In the genomic region with DNA sequence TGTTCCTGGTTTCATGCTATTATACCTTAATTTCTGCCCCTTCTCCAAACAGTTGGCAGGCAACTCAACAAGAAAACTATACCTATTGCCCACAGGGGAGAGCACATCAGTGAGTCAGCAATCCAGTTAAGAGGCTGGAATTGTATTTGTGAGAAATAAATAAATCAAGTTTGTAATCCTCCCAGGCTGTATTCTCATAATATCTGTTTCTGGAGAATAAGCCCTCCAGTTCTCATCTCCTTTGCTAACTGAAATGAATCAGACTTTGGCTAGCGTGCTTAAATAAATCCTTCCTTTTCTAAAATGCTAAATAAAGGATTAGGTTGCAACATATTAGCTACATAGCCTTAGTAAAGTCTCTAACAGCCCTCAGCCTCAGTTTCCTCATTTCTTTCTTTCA, we compare ENCODE assay signal across 17 cellular contexts. TPM values are rescaled to one million over a fixed set of nuclear protein-coding genes. Genes with fewer than 3 reads are reported as not detected.
A peak's percentile ranks its signal among the peaks of the same experiment; 100 is the strongest.
DNase-seq lines count a peak whose midpoint lies in the region; ATAC-seq and TF ChIP-seq lines count a peak whose summit lies in the region.
"Had no signal": no experiment of that assay in that cellular context is flagged by ENCODE, and none has a peak within 500 bp of the region (broad histone marks: within the 10 kb centered on the region; RNA-seq: fewer than 3 reads in every experiment).

No MANE protein-coding gene starts in this region.

- H3K27me3 ChIP-seq in GM23338 (ENCODE audit: insufficient read depth) (no peaks in the 10 kb centered on the region), Karpas-422 (ENCODE audit: low read length) (no peaks in the 10 kb centered on the region), adipocyte (replicated peaks; ENCODE audit: control insufficient read depth, insufficient read depth, low read length) (no peaks in the 10 kb centered on the region)
- H3K27me3 ChIP-seq: BE2C, MG63, SJSA1 had no signal

- H3K4me2 ChIP-seq in GM23338: no peak overlapping the region
- H3K4me2 ChIP-seq in Karpas-422 (ENCODE audit: low read depth, low read length, poor library complexity, severe bottlenecking): no peak overlapping the region

- H2AFZ ChIP-seq in GM23338: no peak overlapping the region
- no peak overlapping the region for H2AFZ ChIP-seq in Karpas-422 (ENCODE audit: low read length)

- no peaks in the 10 kb centered on the region for H3K9me3 ChIP-seq in Karpas-422 (ENCODE audit: low read length)
- no peaks in the 10 kb centered on the region for H3K9me3 ChIP-seq in adipocyte (ENCODE audit: control insufficient read depth, low read length)
- H3K9me3 ChIP-seq: BE2C, MG63, SJSA1 had no signal

- ATAC-seq in GM23338 (no peak), GM19023 (IDR thresholded peaks at IDR 0.05; ENCODE audit: unreplicated experiment) (no peak)

- no peak overlapping the region for H3K4me3 Mint-ChIP-seq in GM23338
- no peak overlapping the region for H3K4me3 Mint-ChIP-seq in nephron
- H3K4me3 Mint-ChIP-seq in endothelial cell (ENCODE audit: unreplicated experiment): no peak overlapping the region
- H3K4me3 Mint-ChIP-seq: CD4-positive, alpha-beta memory T cell had no signal

- H3K36me3 Mint-ChIP-seq in GM23338 (ENCODE audit: low read depth) (peaks cover 16% of the 10 kb centered on the region), nephron (ENCODE audit: low read depth) (peaks cover 65% of the 10 kb centered on the region), endothelial cell (ENCODE audit: low read depth, unreplicated experiment) (peaks cover 10% of the 10 kb centered on the region)

- H3K4me1 Mint-ChIP-seq in GM23338 (peaks cover 36% of the 10 kb centered on the region), nephron (peaks cover 43% of the 10 kb centered on the region), endothelial cell (ENCODE audit: unreplicated experiment) (no peaks in the 10 kb centered on the region)
- H3K4me1 Mint-ChIP-seq: CD4-positive, alpha-beta memory T cell had no signal

- no peak overlapping the region for H3K27ac ChIP-seq in GM23338 (ENCODE audit: low read depth)
- peak overlapping the region; percentile 19; the same call in 1 of the 2 replicates for H3K27ac ChIP-seq in Karpas-422 (ENCODE audit: low read length)
- H3K27ac ChIP-seq: SJSA1 had no signal

- H3K79me2 ChIP-seq in GM23338 (replicated peaks; ENCODE audit: insufficient read depth): no peaks in the 10 kb centered on the region
- H3K79me2 ChIP-seq in Karpas-422 (ENCODE audit: low read length): peaks cover 27% of the 10 kb centered on the region

- peaks cover 19% of the 10 kb centered on the region for H3K4me1 ChIP-seq in GM23338 (ENCODE audit: insufficient read depth)
- H3K4me1 ChIP-seq in Karpas-422 (ENCODE audit: low read length): peaks cover 13% of the 10 kb centered on the region
- peaks cover 1% of the 10 kb centered on the region for H3K4me1 ChIP-seq in adipocyte (ENCODE audit: control insufficient read depth, insufficient read depth, low read length)
- H3K4me1 ChIP-seq: BE2C, SJSA1 had no signal

- H3K27me3 Mint-ChIP-seq in GM23338 (ENCODE audit: insufficient read depth, low read depth, poor library complexity) (no peaks in the 10 kb centered on the region), nephron (ENCODE audit: low read depth) (no peaks in the 10 kb centered on the region), endothelial cell (ENCODE audit: unreplicated experiment) (no peaks in the 10 kb centered on the region)
- H3K27me3 Mint-ChIP-seq: CD4-positive, alpha-beta memory T cell had no signal

- H4K20me1 ChIP-seq in GM23338 (replicated peaks; ENCODE audit: insufficient read depth) (no peaks in the 10 kb centered on the region), Karpas-422 (ENCODE audit: insufficient read depth, low read depth, low read length) (no peaks in the 10 kb centered on the region)

- H3K27ac Mint-ChIP-seq in GM23338 (peak overlapping the region; percentile 33; the same call in 1 of the 2 replicates), nephron (peak overlapping the region; percentile 21 to 49 (median 42)), endothelial cell (ENCODE audit: unreplicated experiment) (no peak overlapping the region)

- H3K4me3 ChIP-seq in GM23338: no peak overlapping the region
- H3K4me3 ChIP-seq in Karpas-422 (ENCODE audit: low read length): no peak overlapping the region
- no peak overlapping the region for H3K4me3 ChIP-seq in adipocyte (ENCODE audit: low read length)
- H3K4me3 ChIP-seq: MG63, SJSA1 had no signal

- H3F3A ChIP-seq in GM23338 (replicated peaks; ENCODE audit: low read depth): 0 out of 2 replicates have a peak, but pooled peaks cover under 1% of the 10 kb centered on the region

- DNase-seq in GM23338 (ENCODE audit: low spot score) (no peak), Karpas-422 (no peak), adipocyte (ENCODE audit: low read depth) (peak; percentile 47), NCI-H1417 treated with DMSO at 0.1 percent for 48 hours (lab: John Stamatoyannopoulos, UW) (no peak), endothelial cell (ENCODE audit: low spot score) (no peak), DMS 273 treated with DMSO at 0.1 percent for 48 hours (lab: John Stamatoyannopoulos, UW) (no peak)
- DNase-seq: BE2C; CD4-positive, alpha-beta memory T cell; DND-41; GDM1; KBM-7; MG63; NCI-H2029 treated with DMSO at 0.1 percent for 48 hours; NCI-H345 had no signal

- H3K36me3 ChIP-seq in GM23338 (ENCODE audit: insufficient read depth) (no peaks in the 10 kb centered on the region), Karpas-422 (ENCODE audit: insufficient read depth, low read length) (peaks cover 29% of the 10 kb centered on the region; the same call in 1 of the 2 replicates), adipocyte (ENCODE audit: control insufficient read depth, insufficient read depth, low read length, severe bottlenecking) (peaks cover 24% of the 10 kb centered on the region)
- H3K36me3 ChIP-seq: MG63, SJSA1 had no signal

- H3K9me2 ChIP-seq in GM23338 (ENCODE audit: insufficient read depth): peaks cover 4% of the 10 kb centered on the region; the same call in 1 of the 2 replicates
- H3K9me2 ChIP-seq in Karpas-422 (replicated peaks; ENCODE audit: insufficient read depth, low read length): no peaks in the 10 kb centered on the region

- TF ChIP-seq CTCF in GM23338 (conservative IDR thresholded peaks at IDR 0.05; ENCODE audit: low read depth in 2 of 2) (no peak), nephron (IDR thresholded peaks at IDR 0.05; ENCODE audit: unreplicated experiment in 3 of 3) (no peak), endothelial cell (IDR thresholded peaks at IDR 0.05; ENCODE audit: unreplicated experiment) (no peak)

- no peaks in the 10 kb centered on the region; the same call in 2 of the 3 replicates for H3K9me3 Mint-ChIP-seq in GM23338
- H3K9me3 Mint-ChIP-seq in nephron: no peaks in the 10 kb centered on the region
- no peaks in the 10 kb centered on the region for H3K9me3 Mint-ChIP-seq in endothelial cell (ENCODE audit: unreplicated experiment)
- H3K9me3 Mint-ChIP-seq: CD4-positive, alpha-beta memory T cell had no signal

- H3K9ac ChIP-seq in Karpas-422 (ENCODE audit: low read length) (no peak overlapping the region), adipocyte (ENCODE audit: low read length) (no peak overlapping the region)

TF ChIP-seq in GM23338, 12 proteins besides CTCF, POLR2A, EP300 and RAD21:
- no peak for TF ChIP-seq ZNF331 (CRISPR knock-in tag; IDR thresholded peaks at IDR 0.05; ENCODE audit: low read depth)
- TF ChIP-seq CREB1 (CRISPR knock-in tag; IDR thresholded peaks at IDR 0.05; ENCODE audit: low read depth): no peak
- no peak for TF ChIP-seq POLR2AphosphoS5 (IDR thresholded peaks at IDR 0.05; ENCODE audit: low read depth)

RNA-seq across cellular contexts. Expression of a gene that starts 23.8 kb away (rescaled TPM):
- total RNA-seq in GM23338 (2014; rRNA removed; shearing (Covaris generic)): 26.3 and 31.0 TPM in 2 replicates
- polyA plus RNA-seq in GM23338 (2016; fragmentation: Nextera tagmentation; extraction: Ambion mirVana): 29.0 and 30.4 TPM in 2 replicates
- total RNA-seq in Karpas-422 (2014; rRNA removed; shearing (Covaris generic); ENCODE audit: low replicate concordance): 44.8 and 55.3 TPM in 2 replicates
- 20.0 TPM for total RNA-seq in endothelial cell (ENCODE audit: unreplicated experiment)

RNA-seq across cellular contexts. Expression of a gene that starts 23.9 kb away (rescaled TPM):
- 29.9 and 35.4 TPM in 2 replicates for total RNA-seq in GM23338 (2014; rRNA removed; shearing (Covaris generic))
- polyA plus RNA-seq in GM23338 (2016; fragmentation: Nextera tagmentation; extraction: Ambion mirVana): 20.5 and 24.3 TPM in 2 replicates
- 24.0 and 30.4 TPM in 2 replicates for total RNA-seq in Karpas-422 (2014; rRNA removed; shearing (Covaris generic); ENCODE audit: low replicate concordance)
- total RNA-seq in endothelial cell (ENCODE audit: unreplicated experiment): 33.8 TPM

RNA-seq across cellular contexts. Expression of a gene that starts 32.3 kb away (rescaled TPM):
- total RNA-seq in GM23338 (2014; rRNA removed; shearing (Covaris generic)): 13.8 and 14.4 TPM in 2 replicates
- polyA plus RNA-seq in GM23338 (2016; fragmentation: Nextera tagmentation; extraction: Ambion mirVana): 4.0 and 4.3 TPM in 2 replicates
- total RNA-seq in Karpas-422 (2014; rRNA removed; shearing (Covaris generic); ENCODE audit: low replicate concordance): 41.3 and 73.8 TPM in 2 replicates
- 9.9 TPM for total RNA-seq in endothelial cell (ENCODE audit: unreplicated experiment)

RNA-seq across cellular contexts. Expression of a gene that starts 32.6 kb away (rescaled TPM):
- 0.76 TPM in 1 of 2 replicates, not detected in the other for total RNA-seq in GM23338 (2014; rRNA removed; shearing (Covaris generic))
- 0.61 and 0.94 TPM in 2 replicates for polyA plus RNA-seq in GM23338 (2016; fragmentation: Nextera tagmentation; extraction: Ambion mirVana)
- 2.2 and 3.3 TPM in 2 replicates for total RNA-seq in Karpas-422 (2014; rRNA removed; shearing (Covaris generic); ENCODE audit: low replicate concordance)
- total RNA-seq in endothelial cell (ENCODE audit: unreplicated experiment): 1.7 TPM
- polyA plus RNA-seq: CD4-positive, alpha-beta memory T cell had no signal
